13 cellular contexts compared by ENCODE assay signal in genomic region chr1:70714149-70714548, GRCh38.
"Had no signal": no experiment of that assay in that cellular context is flagged by ENCODE, and none has a peak within 500 bp of the region (broad histone marks: within the 10 kb centered on the region; RNA-seq: fewer than 3 reads in every experiment).

No MANE protein-coding gene starts in this region.

- H3K9me3 Mint-ChIP-seq: activated naive CD4-positive, alpha-beta T cell treated with anti-CD3 and anti-CD28 coated beads, Interleukin-2, amount 10 ng/mL, durations not matched to agents 7 days and 5 days; activated T-helper 17 cell treated with anti-CD3 and anti-CD28 coated beads, Interleukin-2, amount 50 U/mL, for 72 hours had no signal

- H3K4me1 ChIP-seq: testis had no signal

- H3K4me3 ChIP-seq: body of pancreas, testis had no signal

- H3K4me1 Mint-ChIP-seq: activated CD4-positive, alpha-beta T cell treated with anti-CD3 and anti-CD28 coated beads, Interleukin-2, amount 10 ng/mL, durations not matched to agents 24 days and 14 days; activated naive CD4-positive, alpha-beta T cell treated with anti-CD3 and anti-CD28 coated beads, Interleukin-2, amount 10 ng/mL, durations not matched to agents 7 days and 5 days; activated T-helper 17 cell treated with anti-CD3 and anti-CD28 coated beads, Interleukin-2, amount 50 U/mL, for 72 hours; nephron progenitor cell; T-cell had no signal

- H3K4me3 Mint-ChIP-seq: activated CD4-positive, alpha-beta T cell treated with anti-CD3 and anti-CD28 coated beads, Interleukin-2, amount 10 ng/mL, durations not matched to agents 24 days and 14 days; activated naive CD4-positive, alpha-beta T cell treated with anti-CD3 and anti-CD28 coated beads, Interleukin-2, amount 10 ng/mL, durations not matched to agents 7 days and 5 days; activated T-helper 17 cell treated with anti-CD3 and anti-CD28 coated beads, Interleukin-2, amount 50 U/mL, for 72 hours; nephron progenitor cell; stimulated activated naive CD8-positive, alpha-beta T cell treated with anti-CD3 and anti-CD28 coated beads, Interleukin-15, Interleukin-2, amounts not matched to agents 100 ng/mL and 50 ng/mL, for 24 hours; T-cell had no signal

- DNase-seq: activated CD4-positive, alpha-beta T cell treated with anti-CD3 and anti-CD28 coated beads, Interleukin-2, amount 10 ng/mL, durations not matched to agents 24 days and 14 days; activated naive CD4-positive, alpha-beta T cell treated with anti-CD3 and anti-CD28 coated beads, Interleukin-2, amount 10 ng/mL, durations not matched to agents 7 days and 5 days; activated T-cell treated with anti-CD3 and anti-CD28 coated beads for 4 hours; body of pancreas; central memory CD4-positive, alpha-beta T cell; effector memory CD4-positive, alpha-beta T cell; nephron progenitor cell; stimulated activated CD4-positive, alpha-beta T cell treated with anti-CD3 and anti-CD28 coated beads, Interleukin-4, amount 100 ng/mL, for 1 hour; T-cell; T1000; testis had no signal

- H3K27me3 ChIP-seq: body of pancreas, testis had no signal

- H3K27ac ChIP-seq: body of pancreas, testis had no signal

- H3K27me3 Mint-ChIP-seq: activated CD4-positive, alpha-beta T cell treated with anti-CD3 and anti-CD28 coated beads, Interleukin-2, amount 10 ng/mL, durations not matched to agents 24 days and 14 days; activated naive CD4-positive, alpha-beta T cell treated with anti-CD3 and anti-CD28 coated beads, Interleukin-2, amount 10 ng/mL, durations not matched to agents 7 days and 5 days; activated T-helper 17 cell treated with anti-CD3 and anti-CD28 coated beads, Interleukin-2, amount 50 U/mL, for 72 hours; T-cell had no signal

- H3K36me3 Mint-ChIP-seq: activated naive CD4-positive, alpha-beta T cell treated with anti-CD3 and anti-CD28 coated beads, Interleukin-2, amount 10 ng/mL, durations not matched to agents 7 days and 5 days; T-cell had no signal

- H3K9me3 ChIP-seq: testis had no signal

- H3K27ac Mint-ChIP-seq: activated CD4-positive, alpha-beta T cell treated with anti-CD3 and anti-CD28 coated beads, Interleukin-2, amount 10 ng/mL, durations not matched to agents 24 days and 14 days; activated naive CD4-positive, alpha-beta T cell treated with anti-CD3 and anti-CD28 coated beads, Interleukin-2, amount 10 ng/mL, durations not matched to agents 7 days and 5 days; activated T-helper 17 cell treated with anti-CD3 and anti-CD28 coated beads, Interleukin-2, amount 50 U/mL, for 72 hours; nephron progenitor cell; stimulated activated naive CD8-positive, alpha-beta T cell treated with anti-CD3 and anti-CD28 coated beads, Interleukin-15, Interleukin-2, amounts not matched to agents 100 ng/mL and 50 ng/mL, for 24 hours; T-cell had no signal

- ATAC-seq: activated T-helper 17 cell treated with anti-CD3 and anti-CD28 coated beads, Interleukin-2, amount 50 U/mL, for 72 hours; body of pancreas; T-cell had no signal
